In the genomic region with DNA sequence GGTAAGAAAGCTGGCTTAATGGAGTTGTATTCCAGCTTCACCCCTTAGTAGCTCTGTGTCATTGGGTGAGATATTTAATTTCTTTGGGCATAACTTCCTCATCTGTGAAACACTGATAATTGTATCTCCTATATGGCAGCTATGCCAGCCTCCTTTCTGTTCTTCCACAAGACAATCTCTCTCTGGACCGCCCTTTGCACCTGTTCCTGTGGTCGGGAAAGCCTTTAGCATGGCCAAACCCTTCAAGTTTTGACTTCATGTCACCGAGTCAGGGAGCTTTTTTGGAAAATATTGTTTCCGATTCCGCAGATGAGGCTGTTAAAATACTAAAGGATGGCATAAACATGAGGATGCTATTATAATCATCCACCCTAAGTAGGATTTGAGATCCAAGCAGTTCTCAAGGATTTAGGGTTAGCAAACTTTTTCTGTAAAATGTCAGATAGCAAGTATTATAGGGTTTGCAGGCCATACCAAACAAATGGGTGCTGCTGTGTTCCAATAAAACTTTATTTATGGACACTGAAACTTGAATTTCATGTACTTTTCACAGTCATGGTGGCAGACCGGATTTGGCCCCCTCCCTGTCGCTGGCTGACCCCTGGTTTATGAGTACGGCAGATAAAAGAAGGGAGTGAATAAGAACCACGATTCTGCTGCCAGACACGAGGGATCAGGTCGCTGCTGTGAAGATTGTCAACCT, we compare ENCODE assay signal across 8 cellular contexts. TPM values are rescaled to one million over a fixed set of nuclear protein-coding genes. Genes with fewer than 3 reads are reported as not detected.
A peak's percentile ranks its signal among the peaks of the same experiment; 100 is the strongest.
DNase-seq lines count a peak whose midpoint lies in the region; ATAC-seq lines count a peak whose summit lies in the region.

No MANE protein-coding gene starts in this region.

- peak overlapping the region; percentile 97 for H3K27ac Mint-ChIP-seq in activated naive CD8-positive, alpha-beta T cell
- peak overlapping the region; percentile 87 to 95 (median 92) for H3K27ac Mint-ChIP-seq in immature natural killer cell

- peaks cover 17% of the 10 kb centered on the region for H3K36me3 Mint-ChIP-seq in activated naive CD8-positive, alpha-beta T cell
- H3K36me3 Mint-ChIP-seq in immature natural killer cell = peaks cover 0 to 2% (median 0%) of the 10 kb centered on the region in 3 donors

- peaks cover 65% of the 10 kb centered on the region for H3K4me1 Mint-ChIP-seq in activated naive CD8-positive, alpha-beta T cell (ENCODE audit: low read depth)
- peaks cover 31 to 44% of the 10 kb centered on the region in 2 donors for H3K4me1 Mint-ChIP-seq in immature natural killer cell

- ATAC-seq in GM21390 (IDR thresholded peaks at IDR 0.05; ENCODE audit: unreplicated experiment) = no peak

- peak overlapping the region; percentile 96 for H3K27ac ChIP-seq in substantia nigra (ENCODE audit: low read depth, low read length, poor library complexity, severe bottlenecking)

- peak overlapping the region; percentile 87 for H3K4me3 Mint-ChIP-seq in activated naive CD8-positive, alpha-beta T cell
- H3K4me3 Mint-ChIP-seq in immature natural killer cell = peak overlapping the region; percentile 80 to 89 (median 83)

- DNase-seq in NCI-H82 (lab: John Stamatoyannopoulos, UW) (peak; percentile 64), NCI-H82 treated with DMSO at 0.1 percent for 48 hours (lab: John Stamatoyannopoulos, UW; ENCODE audit: unreplicated experiment) (no peak), immature natural killer cell (no peak), substantia nigra (lab: John Stamatoyannopoulos, UW) (peak in 1 of 49 donors; percentile 31), COLO829 (ENCODE audit: low spot score) (no peak), NCI-H748 (lab: John Stamatoyannopoulos, UW; ENCODE audit: unreplicated experiment) (no peak)

- no peaks in the 10 kb centered on the region for H3K27me3 Mint-ChIP-seq in activated naive CD8-positive, alpha-beta T cell
- H3K27me3 Mint-ChIP-seq in immature natural killer cell (ENCODE audit: low read depth in 3 of 3) = peaks cover 0 to 6% (median 6%) of the 10 kb centered on the region in 3 donors

- no peaks in the 10 kb centered on the region for H3K9me3 Mint-ChIP-seq in activated naive CD8-positive, alpha-beta T cell (ENCODE audit: low read depth)
- H3K9me3 Mint-ChIP-seq in immature natural killer cell = no peaks in the 10 kb centered on the region

RNA-seq across cellular contexts. Expression of gene NDFIP1, which starts 0.7 kb away (rescaled TPM):
- polyA plus RNA-seq in immature natural killer cell = 10 to 100 TPM; 34.7 to 46.7 (median 41.8) TPM
